9 cellular contexts compared by ENCODE assay signal in genomic region chr5:20245432-20245974, GRCh38.
"Had no signal": no experiment of that assay in that cellular context is flagged by ENCODE, and none has a peak within 500 bp of the region (broad histone marks: within the 10 kb centered on the region; RNA-seq: fewer than 3 reads in every experiment).

No MANE protein-coding gene starts in this region.

- H3K27ac Mint-ChIP-seq: GM23338, H9, HFFc6 had no signal

- DNase-seq: GM23248, GOT3, H7, H9, HCEC 1CT, HFFc6 had no signal

- H3K36me3 ChIP-seq: HAP-1 had no signal

- ATAC-seq: GM23338, HCT116 had no signal

- H2AFZ ChIP-seq: GM23248, GM23338 had no signal

- H3K27ac ChIP-seq: GM23248 had no signal

- H3K4me3 Mint-ChIP-seq: GM23338, H9, HFFc6 had no signal

- H3K4me1 ChIP-seq: HAP-1 had no signal

- H3K4me1 Mint-ChIP-seq: GM23338, H9 had no signal

- H3K9me3 Mint-ChIP-seq: GM23338, H9, HFFc6 had no signal

- H3K4me2 ChIP-seq: GM23338 had no signal

- H3K4me3 ChIP-seq: GM23248, GM23338, HAP-1 had no signal

- H3K9ac ChIP-seq: GM23248 had no signal

- H3K9me3 ChIP-seq: HAP-1 had no signal
